Comparison of ENCODE assay signal across 10 cellular contexts in the genomic region with DNA sequence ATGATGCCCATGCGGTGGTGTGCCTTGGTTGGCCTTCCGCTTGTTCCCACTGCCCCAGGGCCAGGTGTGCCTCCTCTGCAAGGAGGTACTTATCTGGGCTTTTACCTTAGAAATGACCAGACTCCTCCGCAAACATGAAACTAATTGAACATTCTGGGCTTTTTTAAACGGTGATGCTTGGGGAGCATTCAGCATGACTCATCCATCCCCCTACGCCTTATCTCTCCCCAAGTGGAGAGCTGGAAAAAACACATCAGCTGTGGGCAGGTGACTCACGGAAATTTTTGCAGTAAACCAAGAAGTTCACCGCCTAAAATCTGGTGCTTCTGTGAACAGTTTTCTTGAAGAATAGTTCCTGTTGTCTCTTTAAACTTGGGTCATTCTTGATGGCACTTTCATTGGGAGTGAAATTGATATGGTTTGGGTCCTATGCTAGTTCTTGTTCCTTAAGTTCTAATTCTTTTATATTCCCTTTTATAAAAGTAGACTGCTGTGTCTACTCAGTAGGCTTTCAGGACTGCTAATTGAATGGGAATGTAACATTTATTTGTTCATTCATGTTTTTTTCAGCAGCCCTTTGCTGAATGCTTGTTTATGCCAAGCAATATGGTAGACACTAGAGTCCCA. TPM values are rescaled to one million over a fixed set of nuclear protein-coding genes. Genes with fewer than 3 reads are reported as not detected.
DNase-seq lines count a peak whose midpoint lies in the region; ATAC-seq, FAIRE-seq and TF ChIP-seq lines count a peak whose summit lies in the region.
"Had no signal": no experiment of that assay in that cellular context is flagged by ENCODE, and none has a peak within 500 bp of the region (broad histone marks: within the 10 kb centered on the region; RNA-seq: fewer than 3 reads in every experiment).

No MANE protein-coding gene starts in this region.

- no peak for TF ChIP-seq CTCF in right atrium auricular region (IDR thresholded peaks at IDR 0.05)

- H3K4me3 ChIP-seq in right atrium auricular region = no peak overlapping the region

- H3K9me3 ChIP-seq in right atrium auricular region = no peaks in the 10 kb centered on the region

- ATAC-seq in HG03139 (IDR thresholded peaks at IDR 0.05; ENCODE audit: unreplicated experiment) (no peak), HG02678 (IDR thresholded peaks at IDR 0.05; ENCODE audit: unreplicated experiment) (no peak)

- H3K27ac ChIP-seq in right atrium auricular region = no peak overlapping the region

- peaks cover 68% of the 10 kb centered on the region for H3K36me3 ChIP-seq in right atrium auricular region

- DNase-seq in RPMI7951 (ENCODE audit: low read depth) (peak; percentile 87), activated T-helper 1 cell treated with Interleukin-2 at 50 U/mL for 16 hours (ENCODE audit: low read depth) (peak; percentile 45), iris pigment epithelial cell (ENCODE audit: low read depth) (peak; percentile 97), frontal cortex (ENCODE audit: low spot score in 2 of 2) (no peak), right atrium auricular region (ENCODE audit: low spot score) (no peak)
- DNase-seq in stimulated activated naive CD4-positive, alpha-beta T cell treated with Interleukin-2 at 50 U/mL for 16 hours (lab: John Stamatoyannopoulos, UW) = peak; percentile 86
- DNase-seq: Right ventricle myocardium superior had no signal

- no peaks in the 10 kb centered on the region for H3K4me1 ChIP-seq in right atrium auricular region

- no peak for FAIRE-seq in frontal cortex (lab: Jason Lieb, UNC)
- FAIRE-seq: islet of Langerhans had no signal

- H3K27me3 ChIP-seq in right atrium auricular region = no peaks in the 10 kb centered on the region

RNA-seq across cellular contexts. Expression of a gene that starts 39.6 kb away (rescaled TPM):
- total RNA-seq in RPMI7951 (2014; rRNA removed; shearing (Covaris generic)) = 103 and 112 TPM in 2 replicates
- total RNA-seq in frontal cortex (79.5 TPM), right atrium auricular region (10 to 100 TPM; 23.3 to 33.0 TPM)

Comparison
In these comparisons a context has a peak if more than half of its experiments do, and no peak if none do; other contexts are left out.
1. DNase-seq: peak in RPMI7951 (single experiment), activated T-helper 1 cell treated with Interleukin-2 at 50 U/mL for 16 hours (single experiment), iris pigment epithelial cell (single experiment) and stimulated activated naive CD4-positive, alpha-beta T cell treated with Interleukin-2 at 50 U/mL for 16 hours (single experiment); none in frontal cortex (0 of 2) and right atrium auricular region (single experiment).